Comparison of ENCODE assay signal across 9 cellular contexts in genomic region chr1:150268342-150268705, GRCh38. TPM values are rescaled to one million over a fixed set of nuclear protein-coding genes. Genes with fewer than 3 reads are reported as not detected.
A peak's percentile ranks its signal among the peaks of the same experiment; 100 is the strongest.
DNase-seq lines count a peak whose midpoint lies in the region; ATAC-seq, FAIRE-seq and TF ChIP-seq lines count a peak whose summit lies in the region.
"Had no signal": no experiment of that assay in that cellular context is flagged by ENCODE, and none has a peak within 500 bp of the region (broad histone marks: within the 10 kb centered on the region; RNA-seq: fewer than 3 reads in every experiment).

No MANE protein-coding gene starts in this region.

- H3K9ac ChIP-seq in SK-N-SH = peak overlapping the region; percentile 92

- CTCF ChIA-PET in SK-N-SH (lab: Yijun Ruan, JAX) = interaction anchor here (1.4 to 1.6 kb wide), 3 partner anchors 11 to 13 kb away, joined by 6 to 20 read pairs (median 6); no protein-coding TSS in a partner anchor

- under 1% methylated on average over 21 of the region's 21 CpGs for WGBS in SK-N-SH (ENCODE audit: low lambda C conversion rate)

- H3K9me3 ChIP-seq in DOHH2 (ENCODE audit: control insufficient read depth, insufficient read depth, low read length) (no peaks in the 10 kb centered on the region), SK-N-SH (no peaks in the 10 kb centered on the region), iPS-18c (ENCODE audit: control insufficient read depth, insufficient read depth, low read length) (no peaks in the 10 kb centered on the region)

- no peak for TF ChIP-seq RAD21 in SK-N-SH (IDR thresholded peaks at IDR 0.05; ENCODE audit: low read length)

- H4K20me1 ChIP-seq in DOHH2 (ENCODE audit: control insufficient read depth, insufficient read depth, low read depth, low read length) (peaks cover 4% of the 10 kb centered on the region; the same call in 1 of the 2 replicates), SK-N-SH (ENCODE audit: insufficient read depth) (no peaks in the 10 kb centered on the region)

- ATAC-seq in HG02571 (IDR thresholded peaks at IDR 0.05; ENCODE audit: unreplicated experiment) = peak; percentile 12

- peaks cover 37% of the 10 kb centered on the region for H3K36me3 ChIP-seq in DOHH2 (ENCODE audit: control insufficient read depth, low read length)
- H3K36me3 ChIP-seq in SK-N-SH (replicated peaks in 1 of 2; ENCODE audit: control insufficient read depth in 1 of 2, insufficient read depth in 2 of 2, low read length in 1 of 2) = peaks cover 26 to 29% of the 10 kb centered on the region in 2 experiments

- peaks cover 28% of the 10 kb centered on the region for H3K79me2 ChIP-seq in DOHH2 (ENCODE audit: control insufficient read depth, low read length)
- peaks cover 27% of the 10 kb centered on the region for H3K79me2 ChIP-seq in SK-N-SH (ENCODE audit: insufficient read depth)

- POLR2A ChIA-PET in SK-N-SH (lab: Yijun Ruan, JAX) = interaction anchor here (0.6 to 1.3 kb wide), 4 partner anchors 9 to 29 kb away, joined by 3 to 9 read pairs (median 4); no protein-coding TSS in a partner anchor

- H3F3A ChIP-seq in DOHH2 (ENCODE audit: control insufficient read depth, insufficient read depth) = peaks cover under 1% of the 10 kb centered on the region
- peaks cover 4% of the 10 kb centered on the region for H3F3A ChIP-seq in SK-N-SH (replicated peaks; ENCODE audit: insufficient read depth)

- H3K4me1 ChIP-seq in DOHH2 (ENCODE audit: control insufficient read depth, low read length) = peaks cover 42% of the 10 kb centered on the region
- H3K4me1 ChIP-seq in SK-N-SH (ENCODE audit: control insufficient read depth in 1 of 2, insufficient read depth in 2 of 2, low read depth in 1 of 2, low read length in 1 of 2) = peaks cover 7 to 13% of the 10 kb centered on the region in 2 experiments; a peak in 2 of 4 replicates

- H3K4me2 ChIP-seq in DOHH2 (ENCODE audit: low read length) (peak overlapping the region; percentile 77), SK-N-SH (peak overlapping the region; percentile 97)

- H3K4me3 ChIP-seq in DOHH2 (ENCODE audit: low read length) (peak overlapping the region; percentile 83), SK-N-SH (ENCODE audit: low read depth in 2 of 2, low read length in 1 of 2) (peak overlapping the region; percentile 90 to 93), iPS-18c (ENCODE audit: insufficient read depth, low read depth, low read length) (peak overlapping the region; percentile 98)

- TF ChIP-seq EP300 in SK-N-SH (IDR thresholded peaks at IDR 0.05; ENCODE audit: borderline replicate concordance in 1 of 2, low read depth in 1 of 2, low read length in 1 of 2) = no peak

- TF ChIP-seq CTCF in DOHH2 (IDR thresholded peaks at IDR 0.05; ENCODE audit: low read depth, low read length, poor library complexity, severe bottlenecking) (no peak), SK-N-SH (IDR thresholded peaks at IDR 0.05) (no peak)

- H2AFZ ChIP-seq in SK-N-SH (ENCODE audit: low read depth) = peak overlapping the region; percentile 91

- H3K27ac ChIP-seq in DOHH2 (ENCODE audit: low read depth, low read length) (peak overlapping the region; percentile 52), SK-N-SH (ENCODE audit: low read depth in 2 of 2, low read length in 1 of 2) (peak overlapping the region; percentile 70 to 75; a peak in 3 of 4 replicates)

- DNase-seq in SK-N-SH (peak; percentile 43), astrocyte of the hippocampus (ENCODE audit: low read depth, low spot score) (peak; percentile 33), H4 (ENCODE audit: low spot score) (no peak), urothelium cell line (ENCODE audit: low spot score) (no peak)
- DNase-seq in stimulated activated CD4-positive, alpha-beta T cell treated with anti-CD3 and anti-CD28 coated beads, Interleukin-12 subunit alpha, Interleukin-12 subunit beta, amount 100 ng/mL, for 4 hours = peak; percentile 33

- no peak for FAIRE-seq in urothelium cell line (lab: Jason Lieb, UNC)

- H3K9me2 ChIP-seq in DOHH2 (replicated peaks; ENCODE audit: control insufficient read depth, low read length) (no peaks in the 10 kb centered on the region), SK-N-SH (no peaks in the 10 kb centered on the region)

- H3K27me3 ChIP-seq in DOHH2 (ENCODE audit: control insufficient read depth, low read length) (no peaks in the 10 kb centered on the region), SK-N-SH (ENCODE audit: insufficient read depth) (no peaks in the 10 kb centered on the region)

TF ChIP-seq in SK-N-SH, 30 proteins besides CTCF, POLR2A, EP300 and RAD21 (continues in another document):
- TF ChIP-seq MEF2A (IDR thresholded peaks at IDR 0.05; ENCODE audit: borderline replicate concordance, low read depth) (no peak), NRF1 (IDR thresholded peaks at IDR 0.05; ENCODE audit: low read depth, low read length) (no peak), TAF1 (IDR thresholded peaks at IDR 0.05; ENCODE audit: borderline replicate concordance, low read depth, low read length) (no peak), FOSL2 (IDR thresholded peaks at IDR 0.05; ENCODE audit: borderline replicate concordance, low read depth) (no peak), FOXJ3 (CRISPR knock-in tag; IDR thresholded peaks at IDR 0.05) (no peak), RXRA (IDR thresholded peaks at IDR 0.05; ENCODE audit: borderline replicate concordance, low read depth) (no peak), GATA2 (CRISPR knock-in tag; IDR thresholded peaks at IDR 0.05) (no peak), ZBTB33 (IDR thresholded peaks at IDR 0.05; ENCODE audit: borderline replicate concordance, low read depth) (no peak), MXI1 (IDR thresholded peaks at IDR 0.05; ENCODE audit: low read depth, low read length) (no peak), FOXM1 (IDR thresholded peaks at IDR 0.05; ENCODE audit: low read depth) (no peak), JUND (IDR thresholded peaks at IDR 0.05) (no peak), MAX (IDR thresholded peaks at IDR 0.05; ENCODE audit: low read depth) (no peak), USF1 (IDR thresholded peaks at IDR 0.05; ENCODE audit: borderline replicate concordance, low read depth) (no peak), RFX5 (IDR thresholded peaks at IDR 0.05; ENCODE audit: low read length) (no peak), PBX3 (IDR thresholded peaks at IDR 0.05) (no peak)

RNA-seq across cellular contexts. Expression of gene APH1A, which starts 0.5 kb away (rescaled TPM):
- 175 and 232 TPM in 2 replicates for polyA plus RNA-seq in SK-N-SH (2012; rRNA removed)
- 141 and 194 TPM in 2 replicates for polyA plus RNA-seq in SK-N-SH (2012; cell fraction: cytosol; rRNA removed)
- polyA plus RNA-seq in SK-N-SH (2012; cell fraction: nucleus; rRNA removed) = 83.8 and 134 TPM in 2 replicates
- 129 and 140 TPM in 2 replicates for total RNA-seq in H4 (2014; rRNA removed; shearing (Covaris generic))

RNA-seq across cellular contexts. Expression of gene C1orf54, which starts 4.3 kb away (rescaled TPM):
- 18.0 and 25.7 TPM in 2 replicates for polyA plus RNA-seq in SK-N-SH (2012; rRNA removed)
- 25.4 and 34.1 TPM in 2 replicates for polyA plus RNA-seq in SK-N-SH (2012; cell fraction: cytosol; rRNA removed)
- polyA plus RNA-seq in SK-N-SH (2012; cell fraction: nucleus; rRNA removed) = 5.4 and 9.7 TPM in 2 replicates
- 4.4 and 6.7 TPM in 2 replicates for total RNA-seq in H4 (2014; rRNA removed; shearing (Covaris generic))

RNA-seq across cellular contexts. Expression of gene CA14, which starts 10.8 kb away (rescaled TPM):
- 0.08 and 0.16 TPM in 2 replicates for polyA plus RNA-seq in SK-N-SH (2012; rRNA removed)
- polyA plus RNA-seq in SK-N-SH (2012; cell fraction: cytosol; rRNA removed) = 0.10 and 0.13 TPM in 2 replicates
- polyA plus RNA-seq in SK-N-SH (2012; cell fraction: nucleus; rRNA removed) = 0.07 and 0.15 TPM in 2 replicates
- not detected in 2 replicates for total RNA-seq in H4 (2014; rRNA removed; shearing (Covaris generic))
- total RNA-seq: subcutaneous adipose tissue had no signal

RNA-seq across cellular contexts. Expression of gene CIART, which starts 14.0 kb away (rescaled TPM):
- 3.2 and 4.4 TPM in 2 replicates for polyA plus RNA-seq in SK-N-SH (2012; rRNA removed)
- 1.6 and 2.3 TPM in 2 replicates for polyA plus RNA-seq in SK-N-SH (2012; cell fraction: cytosol; rRNA removed)
- 6.7 and 7.9 TPM in 2 replicates for polyA plus RNA-seq in SK-N-SH (2012; cell fraction: nucleus; rRNA removed)
- 8.6 and 15.6 TPM in 2 replicates for total RNA-seq in H4 (2014; rRNA removed; shearing (Covaris generic))

RNA-seq across cellular contexts. Expression of gene MRPS21, which starts 25.3 kb away (rescaled TPM):
- 136 and 173 TPM in 2 replicates for polyA plus RNA-seq in SK-N-SH (2012; rRNA removed)
- polyA plus RNA-seq in SK-N-SH (2012; cell fraction: cytosol; rRNA removed) = 182 and 217 TPM in 2 replicates
- polyA plus RNA-seq in SK-N-SH (2012; cell fraction: nucleus; rRNA removed) = 123 and 203 TPM in 2 replicates
- total RNA-seq in H4 (2014; rRNA removed; shearing (Covaris generic)) = 28.2 and 36.6 TPM in 2 replicates

Comparison
In these comparisons a context has a peak if more than half of its experiments do, and no peak if none do; other contexts are left out.
1. DNase-seq: peak in SK-N-SH (single experiment), astrocyte of the hippocampus (single experiment) and stimulated activated CD4-positive, alpha-beta T cell treated with anti-CD3 and anti-CD28 coated beads, Interleukin-12 subunit alpha, Interleukin-12 subunit beta, amount 100 ng/mL, for 4 hours (single experiment); none in H4 (single experiment) and urothelium cell line (single experiment).
2. Peak in every context shown above with its lines, with median percentiles within 50 percentile points of each other: H3K4me3 ChIP-seq.